17 cellular contexts compared by ENCODE assay signal in the genomic region with DNA sequence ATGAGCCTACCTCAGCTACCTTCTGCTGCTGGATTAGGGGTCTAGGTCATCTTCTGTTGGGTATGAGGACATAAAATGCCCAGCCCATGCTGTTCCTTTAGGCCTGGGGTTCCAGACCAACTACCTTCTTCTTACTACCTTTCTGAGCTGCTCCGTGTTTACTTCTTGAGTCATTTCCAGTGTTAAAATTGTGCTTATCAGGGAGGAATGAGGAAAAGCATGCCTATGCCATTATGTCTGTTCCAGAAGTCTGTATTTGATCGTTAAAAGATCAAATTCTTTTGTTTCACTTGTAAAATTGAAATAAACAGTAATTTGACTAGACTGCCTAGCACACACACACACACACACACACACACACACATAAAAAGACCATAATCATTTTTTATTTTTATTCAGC.
DNase-seq lines count a peak whose midpoint lies in the region; ATAC-seq, FAIRE-seq and TF ChIP-seq lines count a peak whose summit lies in the region.
"Had no signal": no experiment of that assay in that cellular context is flagged by ENCODE, and none has a peak within 500 bp of the region (broad histone marks: within the 10 kb centered on the region; RNA-seq: fewer than 3 reads in every experiment).

No MANE protein-coding gene starts in this region.

- H3K4me3 ChIP-seq in PC-3 (ENCODE audit: low read length) = no peak overlapping the region
- no peak overlapping the region for H3K4me3 ChIP-seq in bronchial epithelial cell (ENCODE audit: low read depth, low read length)
- H3K4me3 ChIP-seq: HAP-1 had no signal

- H3K9me2 ChIP-seq in PC-3 (replicated peaks; ENCODE audit: low read length) = no peaks in the 10 kb centered on the region

- no peaks in the 10 kb centered on the region for H3K36me3 ChIP-seq in PC-3 (ENCODE audit: low read depth, low read length)
- H3K36me3 ChIP-seq in bronchial epithelial cell (ENCODE audit: control insufficient read depth, insufficient read depth, low read length) = no peaks in the 10 kb centered on the region
- H3K36me3 ChIP-seq: HAP-1 had no signal

- no peak overlapping the region for H3K9ac ChIP-seq in PC-3 (ENCODE audit: low read length)

- no peak overlapping the region for H2AFZ ChIP-seq in PC-3 (ENCODE audit: low read length)

- no peaks in the 10 kb centered on the region for H3K9me3 ChIP-seq in PC-3 (ENCODE audit: low read length)
- H3K9me3 ChIP-seq: HAP-1 had no signal

- H3K36me3 Mint-ChIP-seq in activated T-cell treated with anti-CD3 and anti-CD28 coated beads, Interleukin-2, amount 50 U/mL, for 24 hours (ENCODE audit: low read depth) = no peaks in the 10 kb centered on the region

- DNase-seq in PC-3 (peak; percentile 53), bronchial epithelial cell (ENCODE audit: low read depth) (peak; percentile 63), iris pigment epithelial cell (ENCODE audit: low read depth) (peak; percentile 6), NCI-H1694 (lab: John Stamatoyannopoulos, UW) (no peak), OCI-M1 (lab: John Stamatoyannopoulos, UW) (no peak), GOT3 (lab: John Stamatoyannopoulos, UW) (no peak)
- DNase-seq in activated T-cell treated with anti-CD3 and anti-CD28 coated beads, Interleukin-2, amount 50 U/mL, for 24 hours = no peak
- DNase-seq: C1 segment of cervical spinal cord; CD4-positive, alpha-beta T cell; DMS79 had no signal

- no TSS peak for BruUV-seq in PC-3 (replicated peaks; lab: Mats Ljungman, UMichigan)

- no peak for ATAC-seq in PC-3

- H3K27me3 ChIP-seq in PC-3 (ENCODE audit: low read length) (no peaks in the 10 kb centered on the region), bronchial epithelial cell (ENCODE audit: control insufficient read depth, insufficient read depth, low read length) (no peaks in the 10 kb centered on the region)

- POLR2A ChIA-PET in PC-3 (lab: Charles Lee; ENCODE audit: unreplicated experiment) = no interaction called here

- no peaks in the 10 kb centered on the region for H3F3A ChIP-seq in PC-3 (ENCODE audit: low read length, unreplicated experiment)

- H3K4me2 ChIP-seq in PC-3 (ENCODE audit: low read length) = no peak overlapping the region

- no peak overlapping the region for H3K27ac ChIP-seq in PC-3 (ENCODE audit: low read length)
- H3K27ac ChIP-seq: HL-60 had no signal

- no peak for FAIRE-seq in bronchial epithelial cell (lab: Jason Lieb, UNC)
- FAIRE-seq: A204.1, G401.6, GM12891, H1 had no signal

- no peak overlapping the region for H3K27ac Mint-ChIP-seq in activated T-cell treated with anti-CD3 and anti-CD28 coated beads, Interleukin-2, amount 50 U/mL, for 24 hours
- H3K27ac Mint-ChIP-seq: B cell; CD4-positive, alpha-beta T cell had no signal

- intact Hi-C loops in PC-3 (cut with micrococcal nuclease) = no loop called here

- peaks cover 2% of the 10 kb centered on the region for H3K9me3 Mint-ChIP-seq in activated T-cell treated with anti-CD3 and anti-CD28 coated beads, Interleukin-2, amount 50 U/mL, for 24 hours

- H3K27me3 Mint-ChIP-seq in activated T-cell treated with anti-CD3 and anti-CD28 coated beads, Interleukin-2, amount 50 U/mL, for 24 hours = no peaks in the 10 kb centered on the region
- H3K27me3 Mint-ChIP-seq: B cell; CD4-positive, alpha-beta T cell had no signal

- H3K79me2 ChIP-seq in PC-3 (ENCODE audit: low read length) = no peaks in the 10 kb centered on the region

- no peaks in the 10 kb centered on the region for H4K20me1 ChIP-seq in PC-3 (ENCODE audit: low read length)

- no peaks in the 10 kb centered on the region for H3K4me1 Mint-ChIP-seq in activated T-cell treated with anti-CD3 and anti-CD28 coated beads, Interleukin-2, amount 50 U/mL, for 24 hours (ENCODE audit: low read depth)
- H3K4me1 Mint-ChIP-seq: B cell had no signal

- CTCF ChIA-PET in PC-3 (lab: Charles Lee) = no interaction called here

- no peak for TF ChIP-seq CTCF in PC-3 (conservative IDR thresholded peaks at IDR 0.05; ENCODE audit: low read depth, low read length)
- TF ChIP-seq CTCF in bronchial epithelial cell (IDR thresholded peaks at IDR 0.05; ENCODE audit: insufficient read depth, low read length, severe bottlenecking) = no peak

- H3K4me3 Mint-ChIP-seq in activated T-cell treated with anti-CD3 and anti-CD28 coated beads, Interleukin-2, amount 50 U/mL, for 24 hours = no peak overlapping the region
- H3K4me3 Mint-ChIP-seq: B cell; CD4-positive, alpha-beta T cell had no signal

- peaks cover 16% of the 10 kb centered on the region for H3K4me1 ChIP-seq in PC-3 (ENCODE audit: insufficient read depth, low read length)
- H3K4me1 ChIP-seq: HAP-1 had no signal

Comparison
In these comparisons a context has a peak if more than half of its experiments do, and no peak if none do; other contexts are left out.
1. DNase-seq: peak in PC-3 (single experiment), bronchial epithelial cell (single experiment) and iris pigment epithelial cell (single experiment); none in NCI-H1694 (single experiment), OCI-M1 (single experiment), activated T-cell treated with anti-CD3 and anti-CD28 coated beads, Interleukin-2, amount 50 U/mL, for 24 hours (single experiment) and GOT3 (single experiment).